ENCODE assay signal across 36 cellular contexts in genomic region chr17:31254654-31255053, GRCh38. TPM values are rescaled to one million over a fixed set of nuclear protein-coding genes. Genes with fewer than 3 reads are reported as not detected.
"Had no signal": no experiment of that assay in that cellular context is flagged by ENCODE, and none has a peak within 500 bp of the region (broad histone marks: within the 10 kb centered on the region; RNA-seq: fewer than 3 reads in every experiment).

No MANE protein-coding gene starts in this region.

- H3K27me3 Mint-ChIP-seq: naive thymus-derived CD4-positive, alpha-beta T cell; stimulated activated memory B cell treated with anti-CD40 and anti-IgM and Interleukin-4, amounts not matched to agents 10 μg/mL and 1 μg/mL and 100 μg/mL, for 72 hours; type B pancreatic cell had no signal

- H3K9me3 ChIP-seq: esophagus squamous epithelium, heart right ventricle, left lung, ovary, psoas muscle, sigmoid colon, spleen, testis, tibial artery had no signal

- H3K36me3 ChIP-seq: left lung, ovary had no signal

- H3K27ac Mint-ChIP-seq: naive thymus-derived CD4-positive, alpha-beta T cell; nephron; stimulated activated memory B cell treated with anti-CD40 and anti-IgM and Interleukin-4, amounts not matched to agents 10 μg/mL and 1 μg/mL and 100 μg/mL, for 72 hours; type B pancreatic cell had no signal

- H3K4me1 ChIP-seq: esophagus squamous epithelium, left lung, psoas muscle, sigmoid colon, tibial artery had no signal

- H3K27ac ChIP-seq: coronary artery, esophagus squamous epithelium, heart right ventricle, left lung, ovary, psoas muscle, sigmoid colon, skin epidermis, spleen, testis, tibial artery had no signal

- H3K27me3 ChIP-seq: esophagus squamous epithelium, heart right ventricle, left lung, ovary, sigmoid colon, spleen, testis, tibial artery had no signal

- FAIRE-seq: endothelial cell of umbilical vein, islet of Langerhans had no signal

- DNase-seq: dermis blood vessel endothelial cell; effector memory CD4-positive, alpha-beta T cell; erythroblast; esophagus squamous epithelium; foreskin melanocyte; glutamatergic neuron; heart right ventricle; hippocampal formation; left cardiac atrium; left lung; mesenchymal stem cell; midbrain; naive thymus-derived CD4-positive, alpha-beta T cell; nucleus accumbens; ovary; posterior cingulate gyrus; psoas muscle; right cardiac atrium; sigmoid colon; spleen; stimulated activated CD4-positive, alpha-beta T cell treated with anti-CD3 and anti-CD28 coated beads, Interleukin-4, amount 100 ng/mL, for 4 hours; stimulated activated naive CD8-positive, alpha-beta T cell treated with anti-CD3 and anti-CD28 coated beads, Interleukin-15, Interleukin-2, amounts not matched to agents 100 U/mL and 50 U/mL, for 24 hours; substantia nigra; testis; tibial artery had no signal

- H3K9me3 Mint-ChIP-seq: naive thymus-derived CD4-positive, alpha-beta T cell; nephron; stimulated activated memory B cell treated with anti-CD40 and anti-IgM and Interleukin-4, amounts not matched to agents 10 μg/mL and 1 μg/mL and 100 μg/mL, for 72 hours; type B pancreatic cell had no signal

- H3K4me3 ChIP-seq: coronary artery, esophagus squamous epithelium, heart right ventricle, left lung, ovary, psoas muscle, sigmoid colon, skin epidermis, spleen, testis, tibial artery had no signal

- H3K4me3 Mint-ChIP-seq: naive thymus-derived CD4-positive, alpha-beta T cell; nephron; stimulated activated memory B cell treated with anti-CD40 and anti-IgM and Interleukin-4, amounts not matched to agents 10 μg/mL and 1 μg/mL and 100 μg/mL, for 72 hours; type B pancreatic cell had no signal

RNA-seq across cellular contexts. Expression of gene OMG, which starts 42.4 kb away (rescaled TPM):
- total RNA-seq: endothelial cell of umbilical vein, kidney epithelial cell, lower leg skin, psoas muscle, right cardiac atrium, testis had no signal
- polyA plus RNA-seq: naive thymus-derived CD4-positive, alpha-beta T cell had no signal

RNA-seq across cellular contexts. Expression of gene EVI2B, which starts 59.2 kb away (rescaled TPM):
- total RNA-seq: kidney epithelial cell, lung microvascular endothelial cell, renal cortical epithelial cell had no signal
